In the genomic region with DNA sequence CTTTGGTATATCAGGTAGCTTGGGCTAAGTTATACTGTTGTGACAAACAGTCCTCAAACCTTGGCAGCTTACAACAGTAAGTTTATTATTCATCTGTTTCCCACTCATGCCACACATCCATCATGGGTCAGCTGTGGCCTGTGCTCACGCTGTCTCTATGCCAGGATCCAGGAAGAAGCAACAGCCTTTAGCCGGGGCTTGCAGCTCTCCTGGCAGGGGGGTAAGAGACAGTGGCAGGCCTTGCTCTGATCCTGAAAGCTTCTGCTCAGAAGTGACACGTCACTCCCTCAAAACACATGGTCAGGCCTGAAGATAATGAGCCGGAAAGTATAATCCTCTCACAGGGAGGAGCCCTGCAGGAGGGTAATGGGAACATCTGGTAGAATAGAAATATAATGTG, we compare ENCODE assay signal across 13 cellular contexts.
DNase-seq lines count a peak whose midpoint lies in the region; ATAC-seq and TF ChIP-seq lines count a peak whose summit lies in the region.
"Had no signal": no experiment of that assay in that cellular context is flagged by ENCODE, and none has a peak within 500 bp of the region (broad histone marks: within the 10 kb centered on the region; RNA-seq: fewer than 3 reads in every experiment).

No MANE protein-coding gene starts in this region.

- no peak for ATAC-seq in GM21825 (IDR thresholded peaks at IDR 0.05; ENCODE audit: unreplicated experiment)
- ATAC-seq in GM18861 (IDR thresholded peaks at IDR 0.05; ENCODE audit: unreplicated experiment) = no peak
- ATAC-seq: mucosa of descending colon, T-cell had no signal

- H3K9me3 Mint-ChIP-seq in nephron = no peaks in the 10 kb centered on the region
- H3K9me3 Mint-ChIP-seq: activated CD4-positive, alpha-beta memory T cell treated with anti-CD3 and anti-CD28 coated beads, Interleukin-2, amount 10 ng/mL, durations not matched to agents 7 days and 5 days; CD4-positive, alpha-beta T cell; T-cell had no signal

- H3K27ac Mint-ChIP-seq in nephron = peak overlapping the region in 2 of 3 experiments; percentile 21 to 63
- H3K27ac Mint-ChIP-seq: activated CD4-positive, alpha-beta memory T cell treated with anti-CD3 and anti-CD28 coated beads, Interleukin-2, amount 10 ng/mL, durations not matched to agents 7 days and 5 days; activated naive CD8-positive, alpha-beta T cell; CD4-positive, alpha-beta T cell; T-cell had no signal

- DNase-seq in DMS 273 treated with DMSO at 0.1 percent for 48 hours (lab: John Stamatoyannopoulos, UW) (peak; percentile 43), NCI-H345 (lab: John Stamatoyannopoulos, UW) (peak; percentile 58), astrocyte of the spinal cord (ENCODE audit: low read depth, low spot score) (peak; percentile 36), COLO829 (ENCODE audit: low spot score) (no peak)
- no peak for DNase-seq in activated CD4-positive, alpha-beta T cell treated with anti-CD3 and anti-CD28 coated beads for 4 hours
- DNase-seq: activated CD4-positive, alpha-beta memory T cell treated with anti-CD3 and anti-CD28 coated beads, Interleukin-2, amount 10 ng/mL, durations not matched to agents 7 days and 5 days; CD4-positive, alpha-beta T cell; mucosa of descending colon; T-cell had no signal

- H3K4me3 Mint-ChIP-seq in nephron = no peak overlapping the region
- H3K4me3 Mint-ChIP-seq: activated CD4-positive, alpha-beta memory T cell treated with anti-CD3 and anti-CD28 coated beads, Interleukin-2, amount 10 ng/mL, durations not matched to agents 7 days and 5 days; activated naive CD8-positive, alpha-beta T cell; CD4-positive, alpha-beta T cell; T-cell had no signal

- peaks cover 6% of the 10 kb centered on the region for H3K36me3 Mint-ChIP-seq in nephron (ENCODE audit: low read depth)

- H3K4me3 ChIP-seq in astrocyte of the spinal cord (ENCODE audit: low read depth, low read length) = no peak overlapping the region
- H3K4me3 ChIP-seq: mucosa of descending colon had no signal

- peaks cover 33% of the 10 kb centered on the region for H3K4me1 Mint-ChIP-seq in nephron
- H3K4me1 Mint-ChIP-seq: activated CD4-positive, alpha-beta memory T cell treated with anti-CD3 and anti-CD28 coated beads, Interleukin-2, amount 10 ng/mL, durations not matched to agents 7 days and 5 days had no signal

- in situ Hi-C loops in astrocyte of the spinal cord (cut with HindIII; ENCODE audit: low sequenced_read_pairs) = no loop called here

- H3K27me3 Mint-ChIP-seq in nephron (ENCODE audit: low read depth) = no peaks in the 10 kb centered on the region
- H3K27me3 Mint-ChIP-seq: activated CD4-positive, alpha-beta memory T cell treated with anti-CD3 and anti-CD28 coated beads, Interleukin-2, amount 10 ng/mL, durations not matched to agents 7 days and 5 days; activated naive CD8-positive, alpha-beta T cell; CD4-positive, alpha-beta T cell; T-cell had no signal

- TF ChIP-seq CTCF in astrocyte of the spinal cord (IDR thresholded peaks at IDR 0.05; ENCODE audit: low read depth, low read length) (no peak), nephron (IDR thresholded peaks at IDR 0.05; ENCODE audit: unreplicated experiment in 3 of 3) (no peak)

Comparison
In these comparisons a context has a peak if more than half of its experiments do, and no peak if none do; other contexts are left out.
1. DNase-seq: peak in DMS 273 treated with DMSO at 0.1 percent for 48 hours (single experiment), NCI-H345 (single experiment) and astrocyte of the spinal cord (single experiment); none in activated CD4-positive, alpha-beta T cell treated with anti-CD3 and anti-CD28 coated beads for 4 hours (0 of 2) and COLO829 (single experiment).